In the genomic region with DNA sequence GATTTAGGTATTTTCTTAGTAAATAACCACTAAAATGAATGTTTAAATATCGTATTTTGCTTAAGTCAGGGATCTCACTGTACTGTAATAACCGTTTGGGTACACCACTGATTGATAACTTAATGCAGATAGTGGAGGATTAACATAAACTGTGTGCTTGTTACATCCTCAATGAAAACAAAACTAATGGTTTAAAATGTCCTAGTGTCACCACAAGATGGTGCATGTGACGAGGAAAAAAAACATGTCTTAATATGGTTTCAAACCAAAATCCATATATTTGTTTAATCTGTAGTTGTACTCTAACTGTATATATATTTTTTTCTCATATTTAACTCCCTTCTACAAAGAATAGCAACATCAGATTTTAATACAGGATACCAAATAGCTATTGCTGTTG, we compare ENCODE assay signal across 1 cellular context.
TF ChIP-seq lines count a peak whose summit lies in the region.

No MANE protein-coding gene starts in this region.

TF ChIP-seq in SK-N-SH, 30 proteins besides CTCF, POLR2A, EP300 and RAD21:
- TF ChIP-seq RFX5 (IDR thresholded peaks at IDR 0.05; ENCODE audit: low read length) = no peak
TF ChIP-seq in SK-N-SH: peak in this region for 0.
